9 cellular contexts compared by ENCODE assay signal in genomic region chr15:98800437-98801233, GRCh38.
A peak's percentile ranks its signal among the peaks of the same experiment; 100 is the strongest.
DNase-seq lines count a peak whose midpoint lies in the region; ATAC-seq and TF ChIP-seq lines count a peak whose summit lies in the region.
"Had no signal": no experiment of that assay in that cellular context is flagged by ENCODE, and none has a peak within 500 bp of the region (broad histone marks: within the 10 kb centered on the region; RNA-seq: fewer than 3 reads in every experiment).

No MANE protein-coding gene starts in this region.

- no peaks in the 10 kb centered on the region for H3K36me3 ChIP-seq in subcutaneous abdominal adipose tissue (ENCODE audit: control insufficient read depth in 5 of 5, insufficient read depth in 5 of 5, low read length in 5 of 5)

- H3K27ac ChIP-seq in HL-60 (replicated peaks) (peak overlapping the region; percentile 62), subcutaneous abdominal adipose tissue (ENCODE audit: low read depth, low read length) (peak overlapping the region; percentile 11)

- in situ Hi-C loops in ACHN (cut with HindIII; ENCODE audit: low pct_ligation_motif_present, low pct_unique_long_range_greater_than_20kb, low sequenced_read_pairs) = no loop called here

- peaks cover 9 to 32% (median 25%) of the 10 kb centered on the region in 5 donors for H3K4me1 ChIP-seq in subcutaneous abdominal adipose tissue (ENCODE audit: control insufficient read depth in 5 of 5, insufficient read depth in 5 of 5, low read length in 5 of 5)

- peak; percentile 77 for DNase-seq in ACHN
- peak; percentile 57 to 76 for DNase-seq in HL-60 (ENCODE audit: low read depth in 1 of 2, low spot score in 1 of 2)
- DNase-seq in OCI-M1 (lab: John Stamatoyannopoulos, UW) = peak; percentile 5
- peak; percentile 92 for DNase-seq in choroid plexus epithelial cell (ENCODE audit: low read depth)
- DNase-seq in kidney tubule cell (ENCODE audit: low spot score) = peak; percentile 76
- DNase-seq in stimulated activated CD4-positive, alpha-beta T cell treated with anti-CD3 and anti-CD28 coated beads, Interleukin-1b, Interleukin-23, amount 100 ng/mL, for 48 hours = no peak

- H3K4me3 ChIP-seq in HL-60 (replicated peaks; ENCODE audit: insufficient read depth, low read length) = peak overlapping the region; percentile 4; the same call in 1 of the 2 replicates
- H3K4me3 ChIP-seq in choroid plexus epithelial cell (ENCODE audit: low read depth, low read length) = peak overlapping the region; percentile 18
- peak overlapping the region in 1 of 5 donors; percentile 17 for H3K4me3 ChIP-seq in subcutaneous abdominal adipose tissue (ENCODE audit: low read depth in 1 of 5, low read length in 5 of 5)
- H3K4me3 ChIP-seq: GM12878 had no signal

- no peak for ATAC-seq in HG03432 (IDR thresholded peaks at IDR 0.05; ENCODE audit: unreplicated experiment)
- ATAC-seq: GM12878 had no signal

- TF ChIP-seq CTCF in HL-60 (IDR thresholded peaks at IDR 0.05; ENCODE audit: insufficient read depth, low read length) (no peak), choroid plexus epithelial cell (conservative IDR thresholded peaks at IDR 0.05; ENCODE audit: low read depth, low read length) (no peak)

- H3K9me3 ChIP-seq in subcutaneous abdominal adipose tissue (ENCODE audit: control insufficient read depth in 5 of 5, low read length in 5 of 5) = no peaks in the 10 kb centered on the region

- H3K9ac ChIP-seq in subcutaneous abdominal adipose tissue (ENCODE audit: low read length in 5 of 5) = no peak overlapping the region

- H3K27me3 ChIP-seq in HL-60 (ENCODE audit: insufficient read depth, poor library complexity, severe bottlenecking) (no peaks in the 10 kb centered on the region), subcutaneous abdominal adipose tissue (ENCODE audit: control insufficient read depth in 5 of 5, insufficient read depth in 4 of 5, low read length in 5 of 5) (peaks cover 0 to 4% (median 0%) of the 10 kb centered on the region in 5 donors)
